In genomic region chr12:59895161-59895785, GRCh38 we compare ENCODE assay signal across 21 cellular contexts.
DNase-seq lines count a peak whose midpoint lies in the region; ATAC-seq and TF ChIP-seq lines count a peak whose summit lies in the region.
"Had no signal": no experiment of that assay in that cellular context is flagged by ENCODE, and none has a peak within 500 bp of the region (broad histone marks: within the 10 kb centered on the region; RNA-seq: fewer than 3 reads in every experiment).

No MANE protein-coding gene starts in this region.

- H3K9me3 ChIP-seq in adipocyte (ENCODE audit: control insufficient read depth, low read length), result no peaks in the 10 kb centered on the region
- H3K9me3 ChIP-seq: A549, BLaER1 had no signal

- no peaks in the 10 kb centered on the region for H3K27me3 ChIP-seq in adipocyte (replicated peaks; ENCODE audit: control insufficient read depth, insufficient read depth, low read length)
- H3K27me3 ChIP-seq: BLaER1 had no signal

- no peak overlapping the region for H3K4me3 Mint-ChIP-seq in effector memory CD8-positive, alpha-beta T cell
- H3K4me3 Mint-ChIP-seq: CD4-positive, alpha-beta T cell; IgD-negative memory B cell; T-cell had no signal

- in situ Hi-C loops in G401 (cut with HindIII; ENCODE audit: low sequenced_read_pairs), result no loop called here

- no peak for TF ChIP-seq CTCF in AG10803 (conservative IDR thresholded peaks at IDR 0.05; ENCODE audit: low read length)

- H3K27ac Mint-ChIP-seq in effector memory CD8-positive, alpha-beta T cell, result no peak overlapping the region
- H3K27ac Mint-ChIP-seq: CD4-positive, alpha-beta T cell; IgD-negative memory B cell; T-cell had no signal

- no peaks in the 10 kb centered on the region for H3K27me3 Mint-ChIP-seq in effector memory CD8-positive, alpha-beta T cell
- H3K27me3 Mint-ChIP-seq: CD4-positive, alpha-beta T cell; IgD-negative memory B cell; T-cell had no signal

- H3K36me3 Mint-ChIP-seq in effector memory CD8-positive, alpha-beta T cell (ENCODE audit: insufficient read depth), result no peaks in the 10 kb centered on the region
- H3K36me3 Mint-ChIP-seq: T-cell had no signal

- no peaks in the 10 kb centered on the region for H3K4me1 Mint-ChIP-seq in effector memory CD8-positive, alpha-beta T cell (ENCODE audit: low read depth in 2 of 2)
- H3K4me1 Mint-ChIP-seq: T-cell had no signal

- no peaks in the 10 kb centered on the region for H3K4me1 ChIP-seq in adipocyte (ENCODE audit: control insufficient read depth, insufficient read depth, low read length)
- H3K4me1 ChIP-seq: A549, BLaER1 had no signal

- DNase-seq in AG10803 (ENCODE audit: low read depth), result peak; percentile 1
- DNase-seq in G401 (ENCODE audit: low spot score), result peak; percentile 6
- peak; percentile 42 for DNase-seq in adipocyte (ENCODE audit: low read depth)
- peak; percentile 65 for DNase-seq in inferior parietal cortex (ENCODE audit: extremely low spot score)
- no peak for DNase-seq in SIG-M5 treated with dmso at 0.1 percent for 504 hours (lab: John Stamatoyannopoulos, UW; ENCODE audit: unreplicated experiment)
- no peak for DNase-seq in effector memory CD8-positive, alpha-beta T cell
- no peak for DNase-seq in stimulated activated CD4-positive, alpha-beta T cell treated with anti-CD3 and anti-CD28 coated beads, Interleukin-12 subunit alpha, Interleukin-12 subunit beta, amount 100 ng/mL, for 4 hours
- DNase-seq: CD4-positive, alpha-beta T cell; COR-L47; DND-41; MV-4-11; NCI-H1105 treated with DMSO at 0.1 percent for 48 hours; NCI-H187; NCI-H226; NCI-H526; SIG-M5; T-cell had no signal

- H3K36me3 ChIP-seq in adipocyte (ENCODE audit: control insufficient read depth, insufficient read depth, low read length, severe bottlenecking), result no peaks in the 10 kb centered on the region
- H3K36me3 ChIP-seq: BLaER1 had no signal

- ATAC-seq in effector memory CD8-positive, alpha-beta T cell (replicated peaks), result no peak
- no peak for ATAC-seq in GM21786 (IDR thresholded peaks at IDR 0.05; ENCODE audit: unreplicated experiment)
- ATAC-seq: A549, T-cell had no signal

- no peak overlapping the region for H3K9ac ChIP-seq in adipocyte (ENCODE audit: low read length)
- H3K9ac ChIP-seq: BLaER1 had no signal

- H3K4me3 ChIP-seq in AG10803 (ENCODE audit: low read length), result no peak overlapping the region
- no peak overlapping the region for H3K4me3 ChIP-seq in adipocyte (ENCODE audit: low read length)
- H3K4me3 ChIP-seq: A549, BLaER1 had no signal

- H3K9me3 Mint-ChIP-seq in effector memory CD8-positive, alpha-beta T cell, result no peaks in the 10 kb centered on the region
- H3K9me3 Mint-ChIP-seq: CD4-positive, alpha-beta T cell; IgD-negative memory B cell; T-cell had no signal

Comparison
In these comparisons a context has a peak if more than half of its experiments do, and no peak if none do; other contexts are left out.
1. DNase-seq: peak in AG10803 (single experiment), G401 (single experiment), adipocyte (single experiment) and inferior parietal cortex (single experiment); none in SIG-M5 treated with dmso at 0.1 percent for 504 hours (single experiment), effector memory CD8-positive, alpha-beta T cell (0 of 3) and stimulated activated CD4-positive, alpha-beta T cell treated with anti-CD3 and anti-CD28 coated beads, Interleukin-12 subunit alpha, Interleukin-12 subunit beta, amount 100 ng/mL, for 4 hours (single experiment).